In genomic region chr13:43325636-43326035, GRCh38 we compare ENCODE assay signal across 18 cellular contexts.
"Had no signal": no experiment of that assay in that cellular context is flagged by ENCODE, and none has a peak within 500 bp of the region (broad histone marks: within the 10 kb centered on the region; RNA-seq: fewer than 3 reads in every experiment).

No MANE protein-coding gene starts in this region.

- H3K9me3 ChIP-seq: esophagus muscularis mucosa, gastroesophageal sphincter, mucosa of descending colon, right lobe of liver, uterus had no signal

- H3K4me3 ChIP-seq: esophagus muscularis mucosa, gastroesophageal sphincter, mucosa of descending colon, right lobe of liver, skin epidermis, uterus had no signal

- DNase-seq: effector memory CD8-positive, alpha-beta T cell; glutamatergic neuron; immature natural killer cell; kidney; left colon; mammary epithelial cell; mucosa of descending colon; naive thymus-derived CD8-positive, alpha-beta T cell; right lobe of liver; stimulated activated CD4-positive, alpha-beta T cell treated with anti-CD3 and anti-CD28 coated beads, Interleukin-2, amount 100 ng/mL, for 24 hours; stimulated activated CD4-positive, alpha-beta T cell treated with anti-CD3 and anti-CD28 coated beads, Interleukin-4, amount 100 ng/mL, for 4 hours; stimulated activated naive B cell treated with anti-CD40 and anti-IgM and Interleukin-4, amounts not matched to agents 10 μg/mL and 1 μg/mL and 100 μg/mL, for 72 hours; stimulated activated naive CD8-positive, alpha-beta T cell treated with anti-CD3 and anti-CD28 coated beads, Interleukin-15, amount 100 ng/mL, for 72 hours; uterus had no signal

- H3K27ac ChIP-seq: epithelial cell of prostate, right lobe of liver, skin epidermis, uterus had no signal

- ATAC-seq: effector memory CD8-positive, alpha-beta T cell; gastroesophageal sphincter; left colon; mucosa of descending colon; naive thymus-derived CD8-positive, alpha-beta T cell; right lobe of liver; stimulated activated naive B cell treated with anti-CD40 and anti-IgM and Interleukin-4, amounts not matched to agents 10 μg/mL and 1 μg/mL and 100 μg/mL, for 72 hours; stimulated activated naive CD8-positive, alpha-beta T cell treated with anti-CD3 and anti-CD28 coated beads, Interleukin-15, amount 100 ng/mL, for 72 hours had no signal

- H3K27me3 ChIP-seq: esophagus muscularis mucosa, gastroesophageal sphincter, right lobe of liver, uterus had no signal

- H3K4me1 ChIP-seq: right lobe of liver, uterus had no signal

- H3K36me3 ChIP-seq: gastroesophageal sphincter, right lobe of liver, uterus had no signal
